Comparison of ENCODE assay signal across 19 cellular contexts in genomic region chr6:31467151-31467550, GRCh38. TPM values are rescaled to one million over a fixed set of nuclear protein-coding genes. Genes with fewer than 3 reads are reported as not detected.
DNase-seq lines count a peak whose midpoint lies in the region; ATAC-seq, FAIRE-seq and TF ChIP-seq lines count a peak whose summit lies in the region.
"Had no signal": no experiment of that assay in that cellular context is flagged by ENCODE, and none has a peak within 500 bp of the region (broad histone marks: within the 10 kb centered on the region; RNA-seq: fewer than 3 reads in every experiment).

No MANE protein-coding gene starts in this region.

- TF ChIP-seq CTCF in HEK293 (tag by site-specific recombination; IDR thresholded peaks at IDR 0.05) (no peak), GM12878 (IDR thresholded peaks at IDR 0.05 in 2 of 3, conservative IDR thresholded peaks at IDR 0.05 in 1 of 3; ENCODE audit: control insufficient read depth in 2 of 3, extremely low read depth in 1 of 3, insufficient read depth in 1 of 3, low read depth in 3 of 3, low read length in 3 of 3) (no peak), neural crest cell (conservative IDR thresholded peaks at IDR 0.05) (no peak), GM13977 (IDR thresholded peaks at IDR 0.05; ENCODE audit: extremely low read depth, insufficient read depth, missing control alignments) (no peak)

- intact Hi-C loops in GM12878 (cut with micrococcal nuclease; ENCODE audit: unreplicated experiment) = no loop called here

- no peak overlapping the region for H3K4me3 Mint-ChIP-seq in neural crest cell

- POLR2A ChIA-PET in HEK293 (lab: Yijun Ruan, JAX) = no interaction called here
- POLR2A ChIA-PET in GM12878 (lab: Charles Lee) = no interaction called here

- no peak overlapping the region for H3K27ac ChIP-seq in HEK293 (ENCODE audit: extremely low read depth, low read depth, low read length)
- no peak overlapping the region for H3K27ac ChIP-seq in GM12878 (ENCODE audit: control insufficient read depth, insufficient read depth)
- H3K27ac ChIP-seq: heart left ventricle, pancreas, Peyer's patch, tibial artery had no signal

- H3K36me3 ChIP-seq in HEK293 (ENCODE audit: control insufficient read depth in 2 of 2, insufficient read depth in 1 of 2, low read length in 2 of 2) (no peaks in the 10 kb centered on the region), GM12878 (ENCODE audit: control insufficient read depth in 2 of 2, insufficient read depth in 2 of 2, low read length in 1 of 2) (peaks cover 0 to 5% of the 10 kb centered on the region in 2 experiments; a peak in 3 of 4 replicates)
- H3K36me3 ChIP-seq: pancreas, Peyer's patch, tibial artery had no signal

- in situ Hi-C loops in GM12878 (cut with MboI) = no loop called here
- in situ Hi-C loops in GM13977 (cut with MboI; ENCODE audit: low pct_unique_long_range_greater_than_20kb, low sequenced_read_pairs, unreplicated experiment) = no loop called here

- no peak for ATAC-seq in GM12878
- ATAC-seq in GM19455 (IDR thresholded peaks at IDR 0.05; ENCODE audit: unreplicated experiment) = no peak
- ATAC-seq: heart left ventricle, pancreas, sciatic nerve had no signal

- peak; percentile 19 for DNase-seq in activated T-cell treated with anti-CD3 and anti-CD28 coated beads, Interleukin-2, amount 50 U/mL, for 1 hour
- no peak for DNase-seq in activated T-cell treated with anti-CD3 and anti-CD28 coated beads for 4 hours
- DNase-seq in GM12878 (ENCODE audit: low read depth, low spot score) = no peak
- DNase-seq in neural crest cell (ENCODE audit: low read depth, low spot score) = no peak
- DNase-seq in DMS79 treated with DMSO at 0.1 percent for 48 hours (lab: John Stamatoyannopoulos, UW) = no peak
- no peak for DNase-seq in GM13977 (ENCODE audit: low spot score)
- DNase-seq: activated effector memory CD4-positive, alpha-beta T cell treated with Interleukin-2 at 50 U/mL for 16 hours; anterior cingulate cortex; heart left ventricle; MV-4-11; NCI-H2029 treated with DMSO at 0.1 percent for 48 hours; NCI-H446 treated with DMSO at 0.1 percent for 48 hours; NK-92 treated with Interleukin-12 subunit alpha and Interleukin-12 subunit beta, amount 100 ng/mL, for 24 hours; pancreas; Peyer's patch; tibial artery had no signal

- H3K4me3 ChIP-seq in HEK293 (ENCODE audit: low read depth, low read length) (no peak overlapping the region), GM12878 (no peak overlapping the region)
- H3K4me3 ChIP-seq: pancreas, Peyer's patch, tibial artery had no signal

- peaks cover 44% of the 10 kb centered on the region for H3K79me2 ChIP-seq in GM12878 (ENCODE audit: control insufficient read depth, insufficient read depth, low read length)

- H3K27me3 Mint-ChIP-seq in neural crest cell (ENCODE audit: low read depth) = peaks cover 14% of the 10 kb centered on the region

- TF ChIP-seq EP300 in GM12878 (IDR thresholded peaks at IDR 0.05; ENCODE audit: borderline replicate concordance in 1 of 2, control insufficient read depth in 1 of 2, low read depth in 2 of 2, low read length in 2 of 2) = no peak

- WGBS in GM12878 (ENCODE audit: insufficient coverage, insufficient replicate concordance, low lambda C conversion rate, missing lambda C conversion rate) = 76% methylated on average over 8 of the region's 8 CpGs

- TF ChIP-seq POLR2A in GM12878 (IDR thresholded peaks at IDR 0.05; ENCODE audit: low read depth, low read length) = no peak; the same call in 1 of the 2 replicates

- no TSS peak for BruUV-seq in GM12878 (replicated peaks; lab: Mats Ljungman, UMichigan)

- FAIRE-seq in GM12878 (lab: Jason Lieb, UNC) = no peak
- FAIRE-seq: pancreas had no signal

- no peak overlapping the region for H3K9ac ChIP-seq in GM12878 (ENCODE audit: control insufficient read depth, insufficient read depth, low read length)

- H3K36me3 Mint-ChIP-seq in neural crest cell (ENCODE audit: low read depth) = no peaks in the 10 kb centered on the region

- peaks cover 6% of the 10 kb centered on the region for H4K20me1 ChIP-seq in GM12878 (ENCODE audit: control insufficient read depth, insufficient read depth)

- CTCF ChIA-PET in HEK293 (lab: Yijun Ruan, JAX) = interaction anchor here (1.6 kb wide), 1 partner anchor 25 kb away, joined by 5 read pairs; no protein-coding TSS in a partner anchor
- CTCF ChIA-PET in GM12878 (lab: Yijun Ruan, JAX) = interaction anchor here (1.6 kb wide), 1 partner anchor 24 kb away, joined by 3 read pairs; no protein-coding TSS in a partner anchor

- SMC1A ChIA-PET in GM12878 (lab: Charles Lee; ENCODE audit: uncharacterized antibody, unreplicated experiment) = no interaction called here

- H3K4me1 ChIP-seq in HEK293 (ENCODE audit: control insufficient read depth, insufficient read depth, low read length) = no peaks in the 10 kb centered on the region
- H3K4me1 ChIP-seq in GM12878 (ENCODE audit: control insufficient read depth, insufficient read depth, low read length) = peaks cover 11% of the 10 kb centered on the region

- H3K27ac Mint-ChIP-seq in neural crest cell (ENCODE audit: unreplicated experiment) = peak overlapping the region; percentile 5

- no peaks in the 10 kb centered on the region for H3K27me3 ChIP-seq in GM12878 (replicated peaks in 1 of 2; ENCODE audit: control insufficient read depth in 2 of 2, insufficient read depth in 2 of 2, low read length in 1 of 2)
- H3K27me3 ChIP-seq: heart left ventricle, pancreas, Peyer's patch, tibial artery had no signal

- H3K4me1 Mint-ChIP-seq in neural crest cell = peaks cover 22% of the 10 kb centered on the region

- no peaks in the 10 kb centered on the region for H3K9me3 ChIP-seq in HEK293 (ENCODE audit: control insufficient read depth, insufficient read depth, low read depth, low read length)
- H3K9me3 ChIP-seq in GM12878 (replicated peaks; ENCODE audit: control insufficient read depth, insufficient read depth, low read length) = no peaks in the 10 kb centered on the region
- H3K9me3 ChIP-seq: heart left ventricle, pancreas, Peyer's patch, tibial artery had no signal

- H3K9me3 Mint-ChIP-seq in neural crest cell = no peaks in the 10 kb centered on the region

- TF ChIP-seq RAD21 in GM12878 (IDR thresholded peaks at IDR 0.05; ENCODE audit: insufficient read depth, low read depth, low read length) = no peak

- RAD21 ChIA-PET in GM12878 (lab: Charles Lee; ENCODE audit: unreplicated experiment) = no interaction called here

- H2AFZ ChIP-seq in GM12878 (ENCODE audit: control insufficient read depth, low read depth, low read length) = no peak overlapping the region

- no peak overlapping the region for H3K4me2 ChIP-seq in GM12878 (ENCODE audit: control insufficient read depth, insufficient read depth)

TF ChIP-seq in HEK293, 187 proteins besides CTCF, POLR2A, EP300 and RAD21:
- no peak for TF ChIP-seq ZNF843 (tag by site-specific recombination; IDR thresholded peaks at IDR 0.05)
- TF ChIP-seq ZNF341 (tag by site-specific recombination; IDR thresholded peaks at IDR 0.05; ENCODE audit: low read depth) = peak; percentile 25; the same call in 1 of the 2 replicates

TF ChIP-seq in GM12878, 131 proteins besides CTCF, POLR2A, EP300 and RAD21:
- TF ChIP-seq BMI1 (IDR thresholded peaks at IDR 0.05; ENCODE audit: borderline replicate concordance) (peak; percentile 92), ZBED1 (IDR thresholded peaks at IDR 0.05; ENCODE audit: borderline replicate concordance) (peak; percentile 23; the same call in 1 of the 2 replicates), NFIC (IDR thresholded peaks at IDR 0.05; ENCODE audit: low read depth, low read length) (no peak), SUZ12 (IDR thresholded peaks at IDR 0.05; ENCODE audit: unreplicated experiment) (no peak), BCL3 (IDR thresholded peaks at IDR 0.05; ENCODE audit: borderline replicate concordance, insufficient read depth, low read depth, low read length, poor library complexity, severe bottlenecking) (no peak), ETV6 (conservative IDR thresholded peaks at IDR 0.05 in 1 of 2, IDR thresholded peaks at IDR 0.05 in 1 of 2; ENCODE audit: borderline replicate concordance in 1 of 2, low read depth in 1 of 2) (no peak), TCF7 (IDR thresholded peaks at IDR 0.05; ENCODE audit: borderline replicate concordance) (no peak)

RNA-seq across cellular contexts. Expression of gene MICB, which starts 30.8 kb away (rescaled TPM):
- 21.0 and 25.4 TPM in 2 replicates for total RNA-seq in GM12878 (2013; cell fraction: nucleolus; rRNA removed)
- 21.6 and 21.9 TPM in 2 replicates for total RNA-seq in GM12878 (2014; rRNA removed)
- total RNA-seq in GM12878 (2014; rRNA removed; fragmentation: Illumina TruSeq; extraction: Trizol) = 17.6 TPM in 2 replicates
- 15.6 and 18.0 TPM in 2 replicates for total RNA-seq in GM12878 (2021)
- polyA plus RNA-seq in GM12878 (2011; ENCODE audit: low read depth) = 7.4 TPM
- 26.6 and 37.1 TPM in 2 replicates for polyA plus RNA-seq in GM12878 (2011; rRNA removed)
- 37.5 and 41.0 TPM in 2 replicates for polyA plus RNA-seq in GM12878 (2011; cell fraction: cytosol; rRNA removed)
- polyA plus RNA-seq in GM12878 (2011; cell fraction: nucleus; rRNA removed) = 44.5 and 47.1 TPM in 2 replicates
- polyA plus RNA-seq in GM12878 (2012) = 9.0 and 13.7 TPM in 2 replicates
- polyA plus RNA-seq in GM12878 (2014; fragmentation: Illumina TruSeq; extraction: Trizol) = 25.2 and 29.8 TPM in 2 replicates
- 10 to 100 TPM in 1 of 2 experiments, 1 to 10 TPM in 1; 9.0 to 11.3 TPM for polyA plus RNA-seq in GM12878 (2014; fragmentation: Nextera tagmentation; extraction: Ambion mirVana)
- 23.7 and 25.5 TPM in 2 replicates for polyA plus RNA-seq in GM12878 (2014; rRNA removed)
- 10 to 100 TPM; 12.1 to 12.6 TPM for polyA plus RNA-seq in GM12878 (2016; fragmentation: Nextera tagmentation; extraction: Ambion mirVana)
- polyA minus RNA-seq in GM12878 (2011; rRNA and poly(A)+ RNA removed) = 45.5 and 57.2 TPM in 2 replicates
- 13.1 and 14.6 TPM in 2 replicates for polyA minus RNA-seq in GM12878 (2011; cell fraction: cytosol; rRNA and poly(A)+ RNA removed)
- polyA minus RNA-seq in GM12878 (2011; cell fraction: nucleus; rRNA and poly(A)+ RNA removed) = 9.9 and 19.3 TPM in 2 replicates
- 0.61 TPM in 1 of 2 replicates, not detected in the other for total RNA-seq in neural crest cell

Comparison
In these comparisons a context has a peak if more than half of its experiments do, and no peak if none do; other contexts are left out.
1. RNA of gene MICB, which starts 30.8 kb away (total RNA-seq): 15.6 to 25.4 TPM in GM12878; 0.61 TPM in neural crest cell; every median in the first group is over 10 times any median in the second.